ENCODE assay signal across 8 cellular contexts in genomic region chr15:72116680-72117447, GRCh38. TPM values are rescaled to one million over a fixed set of nuclear protein-coding genes. Genes with fewer than 3 reads are reported as not detected.
A peak's percentile ranks its signal among the peaks of the same experiment; 100 is the strongest.
DNase-seq lines count a peak whose midpoint lies in the region; ATAC-seq, FAIRE-seq and TF ChIP-seq lines count a peak whose summit lies in the region.

No MANE protein-coding gene starts in this region.

- H3K79me2 ChIP-seq in Loucy (ENCODE audit: insufficient read depth, low read length): peaks cover 61% of the 10 kb centered on the region

- H3K36me3 ChIP-seq in Loucy (ENCODE audit: insufficient read depth, low read length): no peaks in the 10 kb centered on the region

- peaks cover 41% of the 10 kb centered on the region for H4K20me1 ChIP-seq in Loucy (ENCODE audit: insufficient read depth, low read length, poor library complexity, severe bottlenecking)

- no peaks in the 10 kb centered on the region for H3K36me3 Mint-ChIP-seq in activated naive CD8-positive, alpha-beta T cell treated with anti-CD3 and anti-CD28 coated beads, Interleukin-2, amount 50 U/mL, for 24 hours (ENCODE audit: low read depth)

- peaks cover 28% of the 10 kb centered on the region for H3K4me1 Mint-ChIP-seq in activated naive CD8-positive, alpha-beta T cell treated with anti-CD3 and anti-CD28 coated beads, Interleukin-2, amount 50 U/mL, for 24 hours

- H3K27me3 Mint-ChIP-seq in activated naive CD8-positive, alpha-beta T cell treated with anti-CD3 and anti-CD28 coated beads, Interleukin-2, amount 50 U/mL, for 24 hours: no peaks in the 10 kb centered on the region

- H3K9me3 ChIP-seq in Loucy (ENCODE audit: insufficient read depth, low read depth, low read length): no peaks in the 10 kb centered on the region

- TF ChIP-seq CTCF in Loucy (conservative IDR thresholded peaks at IDR 0.05; ENCODE audit: low read length): no peak

- intact Hi-C loops in left cardiac atrium (cut with DNase I): no loop called here

- no peaks in the 10 kb centered on the region for H3K9me3 Mint-ChIP-seq in activated naive CD8-positive, alpha-beta T cell treated with anti-CD3 and anti-CD28 coated beads, Interleukin-2, amount 50 U/mL, for 24 hours

- H2AFZ ChIP-seq in Loucy (ENCODE audit: low read length): peak overlapping the region; percentile 82

- H3K4me2 ChIP-seq in Loucy (ENCODE audit: low read depth, low read length, poor library complexity, severe bottlenecking): peak overlapping the region; percentile 83

- DNase-seq in AG08396 (ENCODE audit: low spot score) (peak; percentile 16), GM18507 (ENCODE audit: extremely low spot score, insufficient read length, low read depth) (no peak), left cardiac atrium (peak; percentile 36), pons (ENCODE audit: low spot score) (peak; percentile 44), A172 (ENCODE audit: low spot score) (no peak)
- no peak for DNase-seq in activated naive CD8-positive, alpha-beta T cell treated with anti-CD3 and anti-CD28 coated beads, Interleukin-2, amount 50 U/mL, for 24 hours

- H3K4me1 ChIP-seq in Loucy (ENCODE audit: insufficient read depth, low read length, poor library complexity, severe bottlenecking): peaks cover 54% of the 10 kb centered on the region

- FAIRE-seq in GM18507 (lab: Jason Lieb, UNC): peak; percentile 26

- no peaks in the 10 kb centered on the region for H3K27me3 ChIP-seq in Loucy (ENCODE audit: insufficient read depth, low read length, poor library complexity, severe bottlenecking)

- peak overlapping the region; percentile 96 for H3K4me3 ChIP-seq in Loucy (ENCODE audit: low read length, poor library complexity, severe bottlenecking)

- no peaks in the 10 kb centered on the region for H3K9me2 ChIP-seq in Loucy (replicated peaks; ENCODE audit: low read depth, low read length)

- H3K9ac ChIP-seq in Loucy (ENCODE audit: low read depth, low read length, poor library complexity, severe bottlenecking): peak overlapping the region; percentile 68

- no peaks in the 10 kb centered on the region for H3F3A ChIP-seq in Loucy (ENCODE audit: low read depth)

- peak; percentile 1 for ATAC-seq in activated naive CD8-positive, alpha-beta T cell treated with anti-CD3 and anti-CD28 coated beads, Interleukin-2, amount 50 U/mL, for 24 hours
- ATAC-seq in left cardiac atrium (peak; percentile 4 to 15), GM19035 (IDR thresholded peaks at IDR 0.05; ENCODE audit: unreplicated experiment) (no peak)

- H3K27ac Mint-ChIP-seq in activated naive CD8-positive, alpha-beta T cell treated with anti-CD3 and anti-CD28 coated beads, Interleukin-2, amount 50 U/mL, for 24 hours: peak overlapping the region; percentile 34

- peak overlapping the region; percentile 90 for H3K4me3 Mint-ChIP-seq in activated naive CD8-positive, alpha-beta T cell treated with anti-CD3 and anti-CD28 coated beads, Interleukin-2, amount 50 U/mL, for 24 hours

RNA-seq across cellular contexts. Expression of gene MYO9A, which starts 1.1 kb away (rescaled TPM):
- 10 to 100 TPM; 30.3 to 31.8 TPM for total RNA-seq in left cardiac atrium
- 14.9 and 18.4 TPM in 2 replicates for total RNA-seq in A172 (2014; rRNA removed; shearing (Covaris generic))

RNA-seq across cellular contexts. Expression of gene SENP8, which starts 1.3 kb away (rescaled TPM):
- 1 to 10 TPM; 3.6 to 4.7 TPM for total RNA-seq in left cardiac atrium
- 1.3 and 1.8 TPM in 2 replicates for total RNA-seq in A172 (2014; rRNA removed; shearing (Covaris generic))

Comparison
In these comparisons a context has a peak if more than half of its experiments do, and no peak if none do; other contexts are left out.
1. DNase-seq: peak in AG08396 (single experiment), left cardiac atrium (single experiment) and pons (single experiment); none in GM18507 (single experiment), activated naive CD8-positive, alpha-beta T cell treated with anti-CD3 and anti-CD28 coated beads, Interleukin-2, amount 50 U/mL, for 24 hours (single experiment) and A172 (single experiment).